ENCODE assay signal across 1 cellular context in the genomic region with DNA sequence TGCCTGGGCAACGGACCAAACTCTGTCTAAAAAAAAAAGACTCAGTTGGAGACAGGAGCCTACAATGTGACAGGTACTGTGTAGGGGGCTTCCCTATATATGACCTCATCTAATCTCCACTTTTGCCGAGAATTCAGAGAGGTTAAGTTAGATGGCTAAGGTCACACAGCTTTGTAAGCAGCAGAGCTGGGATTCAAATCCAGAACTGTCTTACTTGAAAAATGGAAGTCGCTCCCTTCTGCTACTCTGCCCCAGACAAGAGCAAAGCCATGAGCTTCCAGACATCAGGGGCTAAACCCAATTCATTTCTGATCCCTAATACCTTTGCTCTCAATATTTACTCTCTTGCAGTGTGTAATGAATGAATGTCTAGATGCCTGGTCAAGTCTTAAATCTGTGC.
A peak's percentile ranks its signal among the peaks of the same experiment; 100 is the strongest.
TF ChIP-seq lines count a peak whose summit lies in the region.

No MANE protein-coding gene starts in this region.

TF ChIP-seq in HepG2, 621 proteins besides CTCF, POLR2A, EP300 and RAD21:
- peak; percentile 80; the same call in 1 of the 2 replicates for TF ChIP-seq ZNF768 (CRISPR knock-in tag; IDR thresholded peaks at IDR 0.05)
- no peak for TF ChIP-seq ZNF564 (CRISPR knock-in tag; IDR thresholded peaks at IDR 0.05)
- no peak for TF ChIP-seq TOE1 (CRISPR knock-in tag; IDR thresholded peaks at IDR 0.05)
- TF ChIP-seq ZFAT (CRISPR knock-in tag; conservative IDR thresholded peaks at IDR 0.05), result no peak
- no peak for TF ChIP-seq TSC22D2 (CRISPR knock-in tag; IDR thresholded peaks at IDR 0.05; ENCODE audit: borderline replicate concordance)
- TF ChIP-seq, protein P1, sequence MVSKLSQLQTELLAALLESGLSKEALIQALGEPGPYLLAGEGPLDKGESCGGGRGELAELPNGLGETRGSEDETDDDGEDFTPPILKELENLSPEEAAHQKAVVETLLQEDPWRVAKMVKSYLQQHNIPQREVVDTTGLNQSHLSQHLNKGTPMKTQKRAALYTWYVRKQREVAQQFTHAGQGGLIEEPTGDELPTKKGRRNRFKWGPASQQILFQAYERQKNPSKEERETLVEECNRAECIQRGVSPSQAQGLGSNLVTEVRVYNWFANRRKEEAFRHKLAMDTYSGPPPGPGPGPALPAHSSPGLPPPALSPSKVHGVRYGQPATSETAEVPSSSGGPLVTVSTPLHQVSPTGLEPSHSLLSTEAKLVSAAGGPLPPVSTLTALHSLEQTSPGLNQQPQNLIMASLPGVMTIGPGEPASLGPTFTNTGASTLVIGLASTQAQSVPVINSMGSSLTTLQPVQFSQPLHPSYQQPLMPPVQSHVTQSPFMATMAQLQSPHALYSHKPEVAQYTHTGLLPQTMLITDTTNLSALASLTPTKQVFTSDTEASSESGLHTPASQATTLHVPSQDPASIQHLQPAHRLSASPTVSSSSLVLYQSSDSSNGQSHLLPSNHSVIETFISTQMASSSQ (IDR thresholded peaks at IDR 0.05; ENCODE audit: low read depth), result no peak
- TF ChIP-seq, protein P1 (CRISPR knock-in tag; IDR thresholded peaks at IDR 0.05; ENCODE audit: borderline replicate concordance), result no peak
- no peak for TF ChIP-seq ASH2L (IDR thresholded peaks at IDR 0.05; ENCODE audit: insufficient read length, low read depth, low read length)
- no peak for TF ChIP-seq ZSCAN12 (CRISPR knock-in tag; IDR thresholded peaks at IDR 0.05)
- TF ChIP-seq ZNF468 (CRISPR knock-in tag; IDR thresholded peaks at IDR 0.05), result 0 out of 2 replicates have a peak, but pooled peaks have one; percentile 1
- TF ChIP-seq ZNF512 (CRISPR knock-in tag; IDR thresholded peaks at IDR 0.05), result no peak
- TF ChIP-seq, protein P2, sequence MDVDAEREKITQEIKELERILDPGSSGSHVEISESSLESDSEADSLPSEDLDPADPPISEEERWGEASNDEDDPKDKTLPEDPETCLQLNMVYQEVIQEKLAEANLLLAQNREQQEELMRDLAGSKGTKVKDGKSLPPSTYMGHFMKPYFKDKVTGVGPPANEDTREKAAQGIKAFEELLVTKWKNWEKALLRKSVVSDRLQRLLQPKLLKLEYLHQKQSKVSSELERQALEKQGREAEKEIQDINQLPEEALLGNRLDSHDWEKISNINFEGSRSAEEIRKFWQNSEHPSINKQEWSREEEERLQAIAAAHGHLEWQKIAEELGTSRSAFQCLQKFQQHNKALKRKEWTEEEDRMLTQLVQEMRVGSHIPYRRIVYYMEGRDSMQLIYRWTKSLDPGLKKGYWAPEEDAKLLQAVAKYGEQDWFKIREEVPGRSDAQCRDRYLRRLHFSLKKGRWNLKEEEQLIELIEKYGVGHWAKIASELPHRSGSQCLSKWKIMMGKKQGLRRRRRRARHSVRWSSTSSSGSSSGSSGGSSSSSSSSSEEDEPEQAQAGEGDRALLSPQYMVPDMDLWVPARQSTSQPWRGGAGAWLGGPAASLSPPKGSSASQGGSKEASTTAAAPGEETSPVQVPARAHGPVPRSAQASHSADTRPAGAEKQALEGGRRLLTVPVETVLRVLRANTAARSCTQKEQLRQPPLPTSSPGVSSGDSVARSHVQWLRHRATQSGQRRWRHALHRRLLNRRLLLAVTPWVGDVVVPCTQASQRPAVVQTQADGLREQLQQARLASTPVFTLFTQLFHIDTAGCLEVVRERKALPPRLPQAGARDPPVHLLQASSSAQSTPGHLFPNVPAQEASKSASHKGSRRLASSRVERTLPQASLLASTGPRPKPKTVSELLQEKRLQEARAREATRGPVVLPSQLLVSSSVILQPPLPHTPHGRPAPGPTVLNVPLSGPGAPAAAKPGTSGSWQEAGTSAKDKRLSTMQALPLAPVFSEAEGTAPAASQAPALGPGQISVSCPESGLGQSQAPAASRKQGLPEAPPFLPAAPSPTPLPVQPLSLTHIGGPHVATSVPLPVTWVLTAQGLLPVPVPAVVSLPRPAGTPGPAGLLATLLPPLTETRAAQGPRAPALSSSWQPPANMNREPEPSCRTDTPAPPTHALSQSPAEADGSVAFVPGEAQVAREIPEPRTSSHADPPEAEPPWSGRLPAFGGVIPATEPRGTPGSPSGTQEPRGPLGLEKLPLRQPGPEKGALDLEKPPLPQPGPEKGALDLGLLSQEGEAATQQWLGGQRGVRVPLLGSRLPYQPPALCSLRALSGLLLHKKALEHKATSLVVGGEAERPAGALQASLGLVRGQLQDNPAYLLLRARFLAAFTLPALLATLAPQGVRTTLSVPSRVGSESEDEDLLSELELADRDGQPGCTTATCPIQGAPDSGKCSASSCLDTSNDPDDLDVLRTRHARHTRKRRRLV (CRISPR knock-in tag; IDR thresholded peaks at IDR 0.05), result no peak
- TF ChIP-seq YY1 (IDR thresholded peaks at IDR 0.05; ENCODE audit: insufficient read depth, insufficient replicate concordance, low read depth, low read length), result no peak
